8 cellular contexts compared by ENCODE assay signal in the genomic region with DNA sequence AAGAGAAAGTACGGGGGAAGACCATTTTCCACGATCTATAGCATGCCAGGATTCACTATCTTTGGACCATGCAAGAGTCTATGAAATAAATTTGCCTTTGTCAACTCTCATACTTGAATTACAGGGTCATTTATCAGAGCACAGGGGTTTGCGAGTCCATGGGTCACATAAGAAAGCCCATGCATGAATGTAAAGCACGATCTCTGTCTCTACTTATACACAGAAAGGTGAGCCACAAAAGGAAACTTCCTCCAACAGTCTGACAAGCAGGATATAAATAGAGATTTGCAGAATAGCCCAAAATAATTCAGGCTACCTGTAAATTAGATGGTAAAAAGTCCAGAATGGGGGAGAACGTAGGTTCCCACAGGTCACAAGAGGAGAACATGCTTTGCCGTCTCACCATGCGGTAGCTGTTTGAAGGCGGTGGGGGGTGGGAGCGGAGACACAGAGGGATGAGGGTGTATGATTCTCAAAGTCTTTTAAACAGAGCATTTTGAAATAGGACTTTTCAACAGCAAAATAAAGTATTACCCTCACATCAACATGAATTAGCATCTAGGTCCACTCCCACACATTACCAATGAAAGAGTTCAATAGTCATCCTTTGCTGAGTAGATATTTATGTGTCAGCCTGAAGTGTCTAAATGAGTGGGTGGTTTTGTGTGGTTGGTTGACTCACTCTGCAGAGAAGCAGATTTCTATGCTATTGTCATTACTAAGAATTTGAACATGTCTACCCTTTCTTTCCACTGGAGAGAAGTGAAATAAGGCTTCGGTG.
A peak's percentile ranks its signal among the peaks of the same experiment; 100 is the strongest.
DNase-seq lines count a peak whose midpoint lies in the region; ATAC-seq and TF ChIP-seq lines count a peak whose summit lies in the region.

No MANE protein-coding gene starts in this region.

- no peak overlapping the region for H3K9ac ChIP-seq in mesendoderm (ENCODE audit: low read length)

- H4K5ac ChIP-seq in mesendoderm (ENCODE audit: low read length), result no peak overlapping the region

- DNase-seq in osteocyte (ENCODE audit: extremely low spot score, unreplicated experiment), result no peak
- DNase-seq in UCSD-AML1 (lab: John Stamatoyannopoulos, UW; ENCODE audit: unreplicated experiment), result no peak
- DNase-seq in DMS 273 treated with DMSO at 0.1 percent for 48 hours (lab: John Stamatoyannopoulos, UW), result no peak
- no peak for DNase-seq in mesendoderm
- DNase-seq in substantia nigra (lab: John Stamatoyannopoulos, UW), result no peak

- no peak overlapping the region for H2BK15ac ChIP-seq in mesendoderm (replicated peaks; ENCODE audit: low read depth)

- H3K4me3 ChIP-seq in mesendoderm (ENCODE audit: low read length), result no peak overlapping the region

- H3K23ac ChIP-seq in mesendoderm (ENCODE audit: low read length), result no peak overlapping the region

- no peak overlapping the region for H2AK5ac ChIP-seq in mesendoderm (ENCODE audit: low read length)

- peaks cover 3% of the 10 kb centered on the region for H3K9me3 Mint-ChIP-seq in T-helper 1 cell treated with Interleukin-12 subunit alpha and Interleukin-12 subunit beta and Interleukin-4 antibody, amounts not matched to agents 30 μg/mL and 1 μg/mL, for 36 hours
- peaks cover 10% of the 10 kb centered on the region for H3K9me3 Mint-ChIP-seq in osteocyte (ENCODE audit: unreplicated experiment)

- no peak overlapping the region for H3K27ac ChIP-seq in mesendoderm (ENCODE audit: low read depth, low read length)
- no peak overlapping the region for H3K27ac ChIP-seq in substantia nigra (ENCODE audit: low read depth, low read length, poor library complexity, severe bottlenecking)

- H3K27me3 ChIP-seq in mesendoderm (ENCODE audit: insufficient read depth, low read length, poor library complexity), result no peaks in the 10 kb centered on the region

- H4K8ac ChIP-seq in mesendoderm (ENCODE audit: low read depth, low read length), result no peak overlapping the region

- H3K4ac ChIP-seq in mesendoderm (ENCODE audit: low read depth, low read length), result no peak overlapping the region

- no peak overlapping the region for H3K4me2 ChIP-seq in mesendoderm (ENCODE audit: low read length)

- ATAC-seq in GM19023 (IDR thresholded peaks at IDR 0.05; ENCODE audit: unreplicated experiment) (peak; percentile 78), HG02852 (IDR thresholded peaks at IDR 0.05; ENCODE audit: unreplicated experiment) (peak; percentile 77)

- H3K36me3 ChIP-seq in mesendoderm (ENCODE audit: control insufficient read depth, insufficient read depth, low read length), result no peaks in the 10 kb centered on the region

- peaks cover 36% of the 10 kb centered on the region for H3K4me1 Mint-ChIP-seq in T-helper 1 cell treated with Interleukin-12 subunit alpha and Interleukin-12 subunit beta and Interleukin-4 antibody, amounts not matched to agents 30 μg/mL and 1 μg/mL, for 36 hours (ENCODE audit: low read depth)
- peaks cover 19% of the 10 kb centered on the region for H3K4me1 Mint-ChIP-seq in osteocyte (ENCODE audit: unreplicated experiment)

- H3K27me3 Mint-ChIP-seq in T-helper 1 cell treated with Interleukin-12 subunit alpha and Interleukin-12 subunit beta and Interleukin-4 antibody, amounts not matched to agents 30 μg/mL and 1 μg/mL, for 36 hours (ENCODE audit: low read depth), result no peaks in the 10 kb centered on the region
- H3K27me3 Mint-ChIP-seq in osteocyte (ENCODE audit: unreplicated experiment), result no peaks in the 10 kb centered on the region

- H3K79me1 ChIP-seq in mesendoderm (ENCODE audit: low read length), result no peaks in the 10 kb centered on the region

- H3K36me3 Mint-ChIP-seq in T-helper 1 cell treated with Interleukin-12 subunit alpha and Interleukin-12 subunit beta and Interleukin-4 antibody, amounts not matched to agents 30 μg/mL and 1 μg/mL, for 36 hours (ENCODE audit: low read depth), result no peaks in the 10 kb centered on the region
- peaks cover 77% of the 10 kb centered on the region for H3K36me3 Mint-ChIP-seq in osteocyte (ENCODE audit: unreplicated experiment)

- H3K4me3 Mint-ChIP-seq in T-helper 1 cell treated with Interleukin-12 subunit alpha and Interleukin-12 subunit beta and Interleukin-4 antibody, amounts not matched to agents 30 μg/mL and 1 μg/mL, for 36 hours, result peak overlapping the region; percentile 33
- no peak overlapping the region for H3K4me3 Mint-ChIP-seq in osteocyte (ENCODE audit: unreplicated experiment)

- TF ChIP-seq CTCF in osteocyte (IDR thresholded peaks at IDR 0.05), result no peak

- peak overlapping the region; percentile 47 for H3K27ac Mint-ChIP-seq in T-helper 1 cell treated with Interleukin-12 subunit alpha and Interleukin-12 subunit beta and Interleukin-4 antibody, amounts not matched to agents 30 μg/mL and 1 μg/mL, for 36 hours
- H3K27ac Mint-ChIP-seq in osteocyte (ENCODE audit: unreplicated experiment), result peak overlapping the region; percentile 40

- H2BK120ac ChIP-seq in mesendoderm (ENCODE audit: low read depth, low read length), result no peak overlapping the region

- no CpG with 5 or more reads among the region's 10 CpGs for WGBS in mesendoderm (ENCODE audit: extremely low coverage, insufficient coverage, low lambda C conversion rate)

- no peak overlapping the region for H2BK5ac ChIP-seq in mesendoderm (ENCODE audit: low read length)

- no peak overlapping the region for H3K56ac ChIP-seq in mesendoderm (ENCODE audit: low read length)

- H3K79me2 ChIP-seq in mesendoderm (ENCODE audit: control insufficient read depth, insufficient read depth, low read length), result no peaks in the 10 kb centered on the region

- H3K18ac ChIP-seq in mesendoderm (ENCODE audit: low read length), result no peak overlapping the region

- no peaks in the 10 kb centered on the region for H3K4me1 ChIP-seq in mesendoderm (ENCODE audit: control insufficient read depth, low read depth, low read length)
